Comparison of ENCODE assay signal across 21 cellular contexts in the genomic region with DNA sequence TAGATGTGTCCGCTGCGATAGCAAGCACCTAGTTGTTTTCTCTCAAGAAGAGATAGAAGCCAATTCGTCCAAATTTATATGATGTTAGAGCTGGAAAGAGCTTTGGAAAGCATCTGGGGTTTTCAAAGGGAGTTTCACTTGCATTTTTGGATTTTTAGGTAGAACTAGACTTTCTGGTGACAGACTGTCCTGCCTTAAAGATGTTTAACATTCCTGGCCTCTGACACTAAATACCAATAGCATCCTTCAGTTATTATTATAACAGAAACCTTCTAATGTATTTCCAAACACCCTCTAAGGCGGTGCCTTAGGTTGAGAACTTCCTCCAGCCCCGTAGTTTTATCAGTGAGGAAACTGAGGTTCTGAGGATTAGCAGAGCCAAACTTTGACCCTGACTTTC.
DNase-seq lines count a peak whose midpoint lies in the region; ATAC-seq, FAIRE-seq and TF ChIP-seq lines count a peak whose summit lies in the region.
"Had no signal": no experiment of that assay in that cellular context is flagged by ENCODE, and none has a peak within 500 bp of the region (broad histone marks: within the 10 kb centered on the region; RNA-seq: fewer than 3 reads in every experiment).

No MANE protein-coding gene starts in this region.

- no peak overlapping the region for H3K18ac ChIP-seq in mesenchymal stem cell (ENCODE audit: low read depth in 1 of 2, low read length in 2 of 2)

- no peak overlapping the region for H3K14ac ChIP-seq in mesenchymal stem cell (ENCODE audit: low read length in 2 of 2)

- WGBS in mesenchymal stem cell, result 82% methylated on average over 5 of the region's 5 CpGs

- intact Hi-C loops in OCI-LY7 (cut with micrococcal nuclease; ENCODE audit: unreplicated experiment), result loop anchor here (10.0 kb wide), 2 partner anchors 635 to 865 kb away; no protein-coding TSS in a partner anchor

- no peaks in the 10 kb centered on the region for H3K27me3 ChIP-seq in mesenchymal stem cell (ENCODE audit: control insufficient read depth in 1 of 2, insufficient read depth in 1 of 2, low read length in 2 of 2)
- H3K27me3 ChIP-seq: BLaER1, MG63 had no signal

- H4K20me1 ChIP-seq in OCI-LY7 (ENCODE audit: insufficient read depth, low read length), result no peaks in the 10 kb centered on the region
- H4K20me1 ChIP-seq: BLaER1 had no signal

- H3K9ac ChIP-seq in mesenchymal stem cell (ENCODE audit: low read length), result no peak overlapping the region
- H3K9ac ChIP-seq: BLaER1 had no signal

- no peak for TF ChIP-seq CTCF in OCI-LY7 (conservative IDR thresholded peaks at IDR 0.05; ENCODE audit: low read length)
- TF ChIP-seq CTCF in osteocyte (IDR thresholded peaks at IDR 0.05), result no peak

- no peak for ATAC-seq in GM18511 (IDR thresholded peaks at IDR 0.05; ENCODE audit: unreplicated experiment)

- H3K27ac ChIP-seq in OCI-LY7 (ENCODE audit: low read depth, low read length, poor library complexity, severe bottlenecking), result no peak overlapping the region
- H3K27ac ChIP-seq in mesenchymal stem cell (ENCODE audit: low read length, poor library complexity, severe bottlenecking), result no peak overlapping the region
- H3K27ac ChIP-seq: BLaER1 had no signal

- no peak overlapping the region for H3K4me3 ChIP-seq in OCI-LY7 (ENCODE audit: low read depth, low read length, poor library complexity, severe bottlenecking)
- H3K4me3 ChIP-seq in mesenchymal stem cell (ENCODE audit: insufficient read depth in 1 of 2, low read depth in 1 of 2, low read length in 2 of 2), result no peak overlapping the region
- H3K4me3 ChIP-seq: BLaER1, MG63 had no signal

- CTCF ChIA-PET in OCI-LY7 (lab: Charles Lee; ENCODE audit: unreplicated experiment), result no interaction called here

- H3K27ac Mint-ChIP-seq in osteocyte (ENCODE audit: unreplicated experiment), result peak overlapping the region; percentile 52
- H3K27ac Mint-ChIP-seq: CD4-positive, alpha-beta T cell had no signal

- H3K9me2 ChIP-seq in OCI-LY7 (ENCODE audit: insufficient read depth, low read length), result no peaks in the 10 kb centered on the region

- no peaks in the 10 kb centered on the region for H3K79me2 ChIP-seq in OCI-LY7 (ENCODE audit: insufficient read depth, low read depth, low read length)

- DNase-seq in AG08395 (ENCODE audit: low spot score), result peak; percentile 26
- DNase-seq in GM03348 (ENCODE audit: low spot score), result peak; percentile 30
- DNase-seq in OCI-LY7 (ENCODE audit: low spot score), result no peak
- DNase-seq in osteocyte (ENCODE audit: extremely low spot score, unreplicated experiment), result no peak
- no peak for DNase-seq in frontal cortex (ENCODE audit: low spot score in 2 of 2)
- no peak for DNase-seq in mesenchymal stem cell
- DNase-seq: CD4-positive, alpha-beta T cell; COR-L47; DMS79; Kasumi-1; MG63; NCI-H1417; NCI-H187; NCI-H446; NCI-H526; Right ventricle myocardium superior had no signal

- H3K4me2 ChIP-seq in OCI-LY7 (ENCODE audit: low read length) (no peak overlapping the region), mesenchymal stem cell (ENCODE audit: low read length, poor library complexity, severe bottlenecking) (no peak overlapping the region)
- H3K4me2 ChIP-seq: BLaER1 had no signal

- no peaks in the 10 kb centered on the region for H3K36me3 Mint-ChIP-seq in osteocyte (ENCODE audit: unreplicated experiment)

- H3K27me3 Mint-ChIP-seq in osteocyte (ENCODE audit: unreplicated experiment), result no peaks in the 10 kb centered on the region
- H3K27me3 Mint-ChIP-seq: CD4-positive, alpha-beta T cell had no signal

- no peak overlapping the region for H2BK12ac ChIP-seq in mesenchymal stem cell (ENCODE audit: low read length in 2 of 2)

- no TSS peak for BruUV-seq in OCI-LY7 (replicated peaks; lab: Mats Ljungman, UMichigan)

- no peak overlapping the region for H3K4me3 Mint-ChIP-seq in osteocyte (ENCODE audit: unreplicated experiment)
- H3K4me3 Mint-ChIP-seq: CD4-positive, alpha-beta T cell had no signal

- H2BK120ac ChIP-seq in mesenchymal stem cell (ENCODE audit: low read depth, low read length), result no peak overlapping the region

- H2BK15ac ChIP-seq in mesenchymal stem cell (ENCODE audit: low read depth, poor library complexity, severe bottlenecking), result no peak overlapping the region

- H2AFZ ChIP-seq in OCI-LY7 (ENCODE audit: low read length) (0 out of 2 replicates have a peak overlapping the region, but pooled peaks have one; percentile 16), mesenchymal stem cell (ENCODE audit: low read depth, low read length) (no peak overlapping the region)

- H3K9me3 ChIP-seq in OCI-LY7 (ENCODE audit: low read length), result 0 out of 2 replicates have a peak, but pooled peaks cover 3% of the 10 kb centered on the region
- H3K9me3 ChIP-seq in mesenchymal stem cell (ENCODE audit: control insufficient read depth, low read length), result no peaks in the 10 kb centered on the region
- H3K9me3 ChIP-seq: MG63 had no signal

- H3K9me3 Mint-ChIP-seq in osteocyte (ENCODE audit: unreplicated experiment), result peaks cover 3% of the 10 kb centered on the region
- H3K9me3 Mint-ChIP-seq: CD4-positive, alpha-beta T cell had no signal

- no peak overlapping the region for H4K8ac ChIP-seq in mesenchymal stem cell (ENCODE audit: low read length)

- FAIRE-seq in frontal cortex (lab: Jason Lieb, UNC), result no peak
- FAIRE-seq: A204.1, GM12891, GM18507 had no signal

- H3K23ac ChIP-seq in mesenchymal stem cell (ENCODE audit: low read length in 2 of 2), result no peak overlapping the region

- no peaks in the 10 kb centered on the region for H3K4me1 ChIP-seq in OCI-LY7 (ENCODE audit: insufficient read depth, low read length, poor library complexity, severe bottlenecking)
- H3K4me1 ChIP-seq in mesenchymal stem cell (ENCODE audit: control insufficient read depth, insufficient read depth, low read depth, low read length), result no peaks in the 10 kb centered on the region

- H3K79me1 ChIP-seq in mesenchymal stem cell (replicated peaks; ENCODE audit: low read length, poor library complexity, severe bottlenecking), result no peaks in the 10 kb centered on the region

- H2BK5ac ChIP-seq in mesenchymal stem cell (ENCODE audit: low read depth, low read length, poor library complexity, severe bottlenecking), result no peak overlapping the region

- H3K4ac ChIP-seq in mesenchymal stem cell (ENCODE audit: low read depth in 1 of 2, low read length in 2 of 2), result no peak overlapping the region

- H3K4me1 Mint-ChIP-seq in osteocyte (ENCODE audit: unreplicated experiment), result peaks cover 38% of the 10 kb centered on the region

- H4K91ac ChIP-seq in mesenchymal stem cell (ENCODE audit: low read length), result no peak overlapping the region

- POLR2A ChIA-PET in OCI-LY7 (lab: Charles Lee), result interaction anchor here (0.7 kb wide), 1 partner anchor 1092 kb away, joined by 3 read pairs; no protein-coding TSS in a partner anchor

- H3K36me3 ChIP-seq in OCI-LY7 (ENCODE audit: insufficient read depth, low read length) (no peaks in the 10 kb centered on the region), mesenchymal stem cell (ENCODE audit: control insufficient read depth in 1 of 2, insufficient read depth in 2 of 2, low read depth in 1 of 2, low read length in 2 of 2) (no peaks in the 10 kb centered on the region)
- H3K36me3 ChIP-seq: MG63 had no signal

- no peak overlapping the region for H2AK5ac ChIP-seq in mesenchymal stem cell (ENCODE audit: low read length, severe bottlenecking)

Comparison
In these comparisons a context has a peak if more than half of its experiments do, and no peak if none do; other contexts are left out.
1. DNase-seq: peak in AG08395 (single experiment) and GM03348 (single experiment); none in OCI-LY7 (single experiment), osteocyte (single experiment), frontal cortex (0 of 2) and mesenchymal stem cell (single experiment).